Comparison of ENCODE assay signal across 21 cellular contexts in genomic region chr7:109763611-109764010, GRCh38.
DNase-seq lines count a peak whose midpoint lies in the region; TF ChIP-seq lines count a peak whose summit lies in the region.
"Had no signal": no experiment of that assay in that cellular context is flagged by ENCODE, and none has a peak within 500 bp of the region (broad histone marks: within the 10 kb centered on the region; RNA-seq: fewer than 3 reads in every experiment).

No MANE protein-coding gene starts in this region.

- in situ Hi-C loops in G401 (cut with HindIII; ENCODE audit: low sequenced_read_pairs) = no loop called here

- H3K4me3 ChIP-seq in choroid plexus epithelial cell (ENCODE audit: low read depth, low read length) = no peak overlapping the region
- H3K4me3 ChIP-seq: tibial artery had no signal

- DNase-seq in COLO829 (ENCODE audit: low spot score) (peak; percentile 4), ELR (ENCODE audit: low read depth) (peak; percentile 60), NCI-H748 (lab: John Stamatoyannopoulos, UW; ENCODE audit: unreplicated experiment) (peak; percentile 48), choroid plexus epithelial cell (ENCODE audit: low read depth) (peak; percentile 6), MV-4-11 (lab: John Stamatoyannopoulos, UW) (no peak), GDM1 (lab: John Stamatoyannopoulos, UW) (no peak), RWPE1 (ENCODE audit: low spot score) (no peak), G401 (ENCODE audit: low spot score) (no peak)
- DNase-seq: activated CD4-positive, alpha-beta memory T cell treated with anti-CD3 and anti-CD28 coated beads, Interleukin-2, amount 10 ng/mL, durations not matched to agents 7 days and 5 days; aorta; CD4-positive, CD25-positive, alpha-beta regulatory T cell; DMS153; effector CD4-positive, alpha-beta T cell; H9; left cardiac atrium; NCI-H146; NCI-H2171; NCI-H526 treated with DMSO at 0.1 percent for 48 hours; Right ventricle myocardium superior; stimulated activated naive CD8-positive, alpha-beta T cell treated with anti-CD3 and anti-CD28 coated beads, Interleukin-15, amount 100 ng/mL, for 72 hours; tibial artery had no signal

- no peak overlapping the region for H3K27ac ChIP-seq in RWPE1
- H3K27ac ChIP-seq: tibial artery had no signal

- POLR2A ChIA-PET in RWPE1 (lab: Yijun Ruan, JAX; ENCODE audit: low non-redundant PET) = no interaction called here

- TF ChIP-seq CTCF in choroid plexus epithelial cell (conservative IDR thresholded peaks at IDR 0.05; ENCODE audit: low read depth, low read length) (no peak), RWPE1 (conservative IDR thresholded peaks at IDR 0.05; ENCODE audit: low read depth) (no peak)

- CTCF ChIA-PET in RWPE1 (lab: Yijun Ruan, JAX) = no interaction called here

Comparison
In these comparisons a context has a peak if more than half of its experiments do, and no peak if none do; other contexts are left out.
1. DNase-seq: peak in COLO829 (single experiment), ELR (single experiment), NCI-H748 (single experiment) and choroid plexus epithelial cell (single experiment); none in MV-4-11 (single experiment), GDM1 (single experiment), RWPE1 (single experiment) and G401 (single experiment).